ENCODE assay signal across 8 cellular contexts in genomic region chr17:80991645-80992076, GRCh38. TPM values are rescaled to one million over a fixed set of nuclear protein-coding genes. Genes with fewer than 3 reads are reported as not detected.
DNase-seq lines count a peak whose midpoint lies in the region; ATAC-seq and TF ChIP-seq lines count a peak whose summit lies in the region.

CHMP6 (plus strand) TSS chr17:80991841; CDS start chr17:80991919, 78 bp downstream.

- TF ChIP-seq CTCF in GM10248 (IDR thresholded peaks at IDR 0.05; ENCODE audit: control extremely low read depth, extremely low read depth, low read depth, missing control alignments) (peak; percentile 14), fibroblast of the aortic adventitia (IDR thresholded peaks at IDR 0.05; ENCODE audit: insufficient read depth, low read length) (peak; percentile 25)

- peak within 1 kb of the TSS; percentile 60 to 76 for H3K27ac Mint-ChIP-seq in natural killer cell treated with Interleukin-12 subunit alpha and Interleukin-12 subunit beta and Interleukin-15 and Interleukin-18, amount 100 ng/mL, for 72 hours

- DNase-seq in GM10248 (ENCODE audit: extremely low spot score): peak; percentile 91
- DNase-seq in RPMI7951 (ENCODE audit: low read depth): peak; percentile 71
- DNase-seq in activated effector memory CD4-positive, alpha-beta T cell treated with Interleukin-2 at 50 U/mL for 16 hours: peak; percentile 60
- DNase-seq in fibroblast of the aortic adventitia (ENCODE audit: low read depth): peak; percentile 67
- peak; percentile 82 for DNase-seq in natural killer cell treated with Interleukin-12 subunit alpha and Interleukin-12 subunit beta and Interleukin-15 and Interleukin-18, amount 100 ng/mL, for 72 hours (ENCODE audit: low spot score)
- peak; percentile 83 for DNase-seq in stimulated activated naive CD8-positive, alpha-beta T cell treated with anti-CD3 and anti-CD28 coated beads, Interleukin-15, Interleukin-2, amounts not matched to agents 100 U/mL and 50 U/mL, for 24 hours

- CTCF ChIA-PET in GM10248 (lab: Yijun Ruan, JAX): interaction anchor here (1.2 to 1.5 kb wide), 3 partner anchors 32 to 564 kb away, joined by 3 to 7 read pairs (median 3); no protein-coding TSS in a partner anchor

- no peaks in the 10 kb centered on the region for H3K27me3 Mint-ChIP-seq in natural killer cell treated with Interleukin-12 subunit alpha and Interleukin-12 subunit beta and Interleukin-15 and Interleukin-18, amount 100 ng/mL, for 72 hours

- H3K36me3 Mint-ChIP-seq in natural killer cell treated with Interleukin-12 subunit alpha and Interleukin-12 subunit beta and Interleukin-15 and Interleukin-18, amount 100 ng/mL, for 72 hours: no peaks in the 10 kb centered on the region

- peak within 1 kb of the TSS; percentile 75 for H3K4me3 Mint-ChIP-seq in natural killer cell treated with Interleukin-12 subunit alpha and Interleukin-12 subunit beta and Interleukin-15 and Interleukin-18, amount 100 ng/mL, for 72 hours

- H3K4me3 ChIP-seq in fibroblast of the aortic adventitia (ENCODE audit: low read depth, low read length): peak within 1 kb of the TSS; percentile 76

- H3K9me3 Mint-ChIP-seq in natural killer cell treated with Interleukin-12 subunit alpha and Interleukin-12 subunit beta and Interleukin-15 and Interleukin-18, amount 100 ng/mL, for 72 hours: no peaks in the 10 kb centered on the region

- ATAC-seq in HG03442 (IDR thresholded peaks at IDR 0.05; ENCODE audit: unreplicated experiment) (peak; percentile 65), GM18868 (IDR thresholded peaks at IDR 0.05; ENCODE audit: unreplicated experiment) (no peak)
- ATAC-seq in natural killer cell treated with Interleukin-12 subunit alpha and Interleukin-12 subunit beta and Interleukin-15 and Interleukin-18, amount 100 ng/mL, for 72 hours: peak; percentile 84 to 88
- peak; percentile 67 for ATAC-seq in stimulated activated naive CD8-positive, alpha-beta T cell treated with anti-CD3 and anti-CD28 coated beads, Interleukin-15, Interleukin-2, amounts not matched to agents 100 U/mL and 50 U/mL, for 24 hours

- POLR2A ChIA-PET in GM10248 (lab: Yijun Ruan, JAX): no interaction called here

- peaks cover 7 to 8% of the 10 kb centered on the region in 2 donors for H3K4me1 Mint-ChIP-seq in natural killer cell treated with Interleukin-12 subunit alpha and Interleukin-12 subunit beta and Interleukin-15 and Interleukin-18, amount 100 ng/mL, for 72 hours (ENCODE audit: low read depth in 2 of 2)

RNA-seq across cellular contexts. Expression of gene CHMP6, which starts in this region (rescaled TPM):
- 6.6 and 10.5 TPM in 2 replicates for total RNA-seq in RPMI7951 (2014; rRNA removed; shearing (Covaris generic))
- total RNA-seq in fibroblast of the aortic adventitia (ENCODE audit: low replicate concordance): 17.4 TPM in 2 replicates
- total RNA-seq in natural killer cell treated with Interleukin-12 subunit alpha and Interleukin-12 subunit beta and Interleukin-15 and Interleukin-18, amount 100 ng/mL, for 72 hours: 10 to 100 TPM; 33.1 to 43.7 TPM
